In genomic region chr1:78726686-78727085, GRCh38 we compare ENCODE assay signal across 17 cellular contexts.
"Had no signal": no experiment of that assay in that cellular context is flagged by ENCODE, and none has a peak within 500 bp of the region (broad histone marks: within the 10 kb centered on the region; RNA-seq: fewer than 3 reads in every experiment).

No MANE protein-coding gene starts in this region.

- DNase-seq: effector CD4-positive, alpha-beta T cell; endodermal cell; erythroblast; glutamatergic neuron; left ventricle myocardium inferior; lower lobe of right lung; natural killer cell; ovary; sigmoid colon; small intestine; stimulated activated CD4-positive, alpha-beta T cell treated with anti-CD3 and anti-CD28 coated beads, Interleukin-12 subunit alpha, Interleukin-12 subunit beta, amount 100 ng/mL, for 4 hours; stimulated activated naive CD8-positive, alpha-beta T cell treated with anti-CD3 and anti-CD28 coated beads, Interleukin-15, Interleukin-2, amounts not matched to agents 100 U/mL and 50 U/mL, for 24 hours; tibial artery; upper lobe of left lung; uterus had no signal

- H3K27me3 ChIP-seq: ovary, right atrium auricular region, sigmoid colon, tibial artery, upper lobe of left lung, uterus had no signal

- H3K4me3 ChIP-seq: coronary artery, left ventricle myocardium inferior, lower lobe of right lung, ovary, right atrium auricular region, sigmoid colon, tibial artery, upper lobe of left lung, uterus had no signal

- ATAC-seq: lower lobe of right lung; natural killer cell; stimulated activated naive CD8-positive, alpha-beta T cell treated with anti-CD3 and anti-CD28 coated beads, Interleukin-15, Interleukin-2, amounts not matched to agents 100 U/mL and 50 U/mL, for 24 hours had no signal

- H3K4me1 ChIP-seq: left ventricle myocardium inferior, lower lobe of right lung, right atrium auricular region, sigmoid colon, tibial artery, upper lobe of left lung, uterus had no signal

- H3K27ac ChIP-seq: coronary artery, left ventricle myocardium inferior, lower lobe of right lung, ovary, right atrium auricular region, sigmoid colon, tibial artery, upper lobe of left lung, uterus had no signal

- H3K36me3 ChIP-seq: left ventricle myocardium inferior, lower lobe of right lung, ovary, right atrium auricular region, sigmoid colon, tibial artery, upper lobe of left lung, uterus had no signal

- H3K9me3 ChIP-seq: left ventricle myocardium inferior, lower lobe of right lung, ovary, right atrium auricular region, sigmoid colon, tibial artery, upper lobe of left lung, uterus had no signal
